ENCODE assay signal across 19 cellular contexts in the genomic region with DNA sequence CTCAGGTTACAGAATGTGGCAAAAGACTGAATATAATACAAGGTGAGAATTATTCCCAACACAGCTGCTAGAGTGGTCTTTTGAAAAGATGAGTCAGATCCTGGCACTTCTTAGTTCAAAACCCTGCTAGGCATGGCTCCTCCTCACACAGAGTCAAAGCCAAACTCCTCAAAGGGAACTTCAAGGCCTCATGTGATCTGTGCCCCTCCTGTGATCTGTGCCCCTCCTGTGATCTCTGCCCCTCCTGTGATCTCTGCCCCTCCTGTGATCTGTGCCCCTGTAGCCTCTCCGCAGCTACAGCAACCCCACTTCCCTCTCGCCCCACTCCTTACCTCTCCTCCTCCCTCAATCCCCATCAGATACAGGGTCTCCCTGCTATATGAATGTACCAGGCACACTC.
"Had no signal": no experiment of that assay in that cellular context is flagged by ENCODE, and none has a peak within 500 bp of the region (broad histone marks: within the 10 kb centered on the region; RNA-seq: fewer than 3 reads in every experiment).

No MANE protein-coding gene starts in this region.

- H3K36me3 Mint-ChIP-seq: immature natural killer cell; naive thymus-derived CD8-positive, alpha-beta T cell; stimulated activated naive B cell treated with anti-CD40 and anti-IgM and Interleukin-4, amounts not matched to agents 10 μg/mL and 1 μg/mL and 100 μg/mL, for 72 hours had no signal

- H3K27me3 Mint-ChIP-seq: effector memory CD8-positive, alpha-beta T cell; naive thymus-derived CD8-positive, alpha-beta T cell; stimulated activated naive B cell treated with anti-CD40 and anti-IgM and Interleukin-4, amounts not matched to agents 10 μg/mL and 1 μg/mL and 100 μg/mL, for 72 hours; stimulated activated naive CD8-positive, alpha-beta T cell treated with anti-CD3 and anti-CD28 coated beads, Interleukin-15, amount 100 ng/mL, for 72 hours had no signal

- H3K27me3 ChIP-seq: ovary, right lobe of liver, suprapubic skin had no signal

- H3K27ac ChIP-seq: coronary artery, lower lobe of right lung, ovary, right lobe of liver, suprapubic skin had no signal

- H3K9me3 ChIP-seq: lower lobe of right lung, ovary, right lobe of liver, suprapubic skin had no signal

- ATAC-seq: effector memory CD8-positive, alpha-beta T cell; left ventricle myocardium superior; lower lobe of right lung; naive thymus-derived CD8-positive, alpha-beta T cell; right lobe of liver; stimulated activated naive B cell treated with anti-CD40 and anti-IgM and Interleukin-4, amounts not matched to agents 10 μg/mL and 1 μg/mL and 100 μg/mL, for 72 hours; stimulated activated naive CD8-positive, alpha-beta T cell treated with anti-CD3 and anti-CD28 coated beads, Interleukin-15, amount 100 ng/mL, for 72 hours had no signal

- H3K36me3 ChIP-seq: lower lobe of right lung, ovary, right lobe of liver, suprapubic skin had no signal

- H3K27ac Mint-ChIP-seq: effector memory CD8-positive, alpha-beta T cell; immature natural killer cell; naive thymus-derived CD8-positive, alpha-beta T cell; stimulated activated naive B cell treated with anti-CD40 and anti-IgM and Interleukin-4, amounts not matched to agents 10 μg/mL and 1 μg/mL and 100 μg/mL, for 72 hours had no signal

- FAIRE-seq: frontal cortex, keratinocyte, small intestine had no signal

- H3K4me1 Mint-ChIP-seq: immature natural killer cell; naive thymus-derived CD8-positive, alpha-beta T cell; stimulated activated naive B cell treated with anti-CD40 and anti-IgM and Interleukin-4, amounts not matched to agents 10 μg/mL and 1 μg/mL and 100 μg/mL, for 72 hours; stimulated activated naive CD8-positive, alpha-beta T cell treated with anti-CD3 and anti-CD28 coated beads, Interleukin-15, amount 100 ng/mL, for 72 hours had no signal

- DNase-seq: effector memory CD8-positive, alpha-beta T cell; hypothalamus; immature natural killer cell; left ventricle myocardium superior; lower lobe of right lung; naive thymus-derived CD8-positive, alpha-beta T cell; occipital lobe; ovary; right lobe of liver; small intestine; stimulated activated CD4-positive, alpha-beta T cell treated with anti-CD3 and anti-CD28 coated beads, Interleukin-15, amount 100 ng/mL, for 24 hours; stimulated activated CD4-positive, alpha-beta T cell treated with anti-CD3 and anti-CD28 coated beads, Interleukin-2, amount 100 ng/mL, for 48 hours; stimulated activated naive B cell treated with anti-CD40 and anti-IgM and Interleukin-4, amounts not matched to agents 10 μg/mL and 1 μg/mL and 100 μg/mL, for 72 hours; stimulated activated naive CD8-positive, alpha-beta T cell treated with anti-CD3 and anti-CD28 coated beads, Interleukin-15, amount 100 ng/mL, for 72 hours; trophoblast cell had no signal

- H3K4me3 ChIP-seq: coronary artery, lower lobe of right lung, ovary, right lobe of liver, suprapubic skin had no signal

- H3K4me1 ChIP-seq: lower lobe of right lung, right lobe of liver, suprapubic skin had no signal

- H3K4me3 Mint-ChIP-seq: effector memory CD8-positive, alpha-beta T cell; immature natural killer cell; naive thymus-derived CD8-positive, alpha-beta T cell; stimulated activated naive B cell treated with anti-CD40 and anti-IgM and Interleukin-4, amounts not matched to agents 10 μg/mL and 1 μg/mL and 100 μg/mL, for 72 hours; stimulated activated naive CD8-positive, alpha-beta T cell treated with anti-CD3 and anti-CD28 coated beads, Interleukin-15, amount 100 ng/mL, for 72 hours had no signal
